ENCODE assay signal across 19 cellular contexts in the genomic region with DNA sequence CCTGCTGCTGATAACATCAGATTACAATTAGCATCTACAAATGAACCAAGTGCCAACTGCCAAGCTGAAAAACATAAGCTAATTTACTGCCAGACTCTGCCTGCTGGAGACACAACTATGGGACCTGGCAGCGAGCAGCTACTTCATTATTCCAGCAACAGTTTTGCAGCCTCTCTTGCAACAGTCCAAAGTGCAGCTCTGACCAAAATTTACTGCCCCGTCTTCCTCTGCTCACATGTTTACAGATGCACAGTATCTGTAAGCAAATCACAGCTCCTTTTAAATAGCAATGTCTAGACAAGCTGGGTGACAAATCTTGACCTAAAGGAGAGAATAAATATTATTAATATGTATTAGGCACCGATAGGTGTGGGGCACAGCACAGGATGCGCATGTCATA.
DNase-seq lines count a peak whose midpoint lies in the region; ATAC-seq, FAIRE-seq and TF ChIP-seq lines count a peak whose summit lies in the region.
"Had no signal": no experiment of that assay in that cellular context is flagged by ENCODE, and none has a peak within 500 bp of the region (broad histone marks: within the 10 kb centered on the region; RNA-seq: fewer than 3 reads in every experiment).

No MANE protein-coding gene starts in this region.

- no peak overlapping the region for H3K4me3 ChIP-seq in AG10803 (ENCODE audit: low read length)
- H3K4me3 ChIP-seq in SK-N-MC, result no peak overlapping the region
- H3K4me3 ChIP-seq in HepG2 (replicated peaks in 1 of 3; ENCODE audit: insufficient read depth in 1 of 3, low read depth in 2 of 3, low read length in 3 of 3), result no peak overlapping the region
- no peak overlapping the region for H3K4me3 ChIP-seq in right cardiac atrium (ENCODE audit: low read length)
- H3K4me3 ChIP-seq: A549 had no signal

- no peaks in the 10 kb centered on the region for H3K79me2 ChIP-seq in HepG2 (ENCODE audit: insufficient read depth, low read length)

- H3K27me3 ChIP-seq in HepG2 (ENCODE audit: control insufficient read depth in 1 of 2, insufficient read depth in 2 of 2, low read length in 2 of 2), result no peaks in the 10 kb centered on the region
- H3K27me3 ChIP-seq in right cardiac atrium (ENCODE audit: control insufficient read depth, insufficient read depth), result no peaks in the 10 kb centered on the region

- WGBS in HepG2 (ENCODE audit: low lambda C conversion rate), result 45% methylated on average over 4 of the region's 4 CpGs
- 88% methylated on average over 4 of the region's 4 CpGs for WGBS in right cardiac atrium

- ATAC-seq in HepG2, result peak; percentile 86
- ATAC-seq in right cardiac atrium, result no peak
- ATAC-seq: A549 had no signal

- H3K9ac ChIP-seq in SK-N-MC (ENCODE audit: insufficient read length) (no peak overlapping the region), HepG2 (ENCODE audit: insufficient read depth, low read depth, low read length) (no peak overlapping the region)

- TF ChIP-seq POLR2A in HepG2 (IDR thresholded peaks at IDR 0.05; ENCODE audit: insufficient read depth in 1 of 2, low read depth in 2 of 2, low read length in 2 of 2), result no peak

- 0 out of 2 replicates have a peak overlapping the region, but pooled peaks have one; percentile 28 for H3K27ac ChIP-seq in SK-N-MC
- H3K27ac ChIP-seq in HepG2 (ENCODE audit: extremely low read length, insufficient read depth, low read length), result no peak overlapping the region
- no peak overlapping the region for H3K27ac ChIP-seq in right cardiac atrium (ENCODE audit: low read length)
- H3K27ac ChIP-seq: A549 had no signal

- no TSS peak for BruUV-seq in HepG2 (replicated peaks; lab: Mats Ljungman, UMichigan)

- H3K36me3 ChIP-seq in SK-N-MC (ENCODE audit: insufficient read depth, low read length) (no peaks in the 10 kb centered on the region), HepG2 (replicated peaks in 1 of 2; ENCODE audit: control insufficient read depth in 1 of 2, insufficient read depth in 2 of 2, low read length in 2 of 2) (no peaks in the 10 kb centered on the region; a peak in 1 of 5 replicates)

- H2AFZ ChIP-seq in HepG2 (ENCODE audit: low read length), result no peak overlapping the region

- CTCF ChIA-PET in HepG2 (lab: Yijun Ruan, JAX; ENCODE audit: low intra/inter-chr PET ratio, low total read pairs), result no interaction called here

- TF ChIP-seq CTCF in AG10803 (conservative IDR thresholded peaks at IDR 0.05; ENCODE audit: low read length), result no peak
- no peak for TF ChIP-seq CTCF in HepG2 (CRISPR knock-in tag; IDR thresholded peaks at IDR 0.05)

- in situ Hi-C loops in HepG2 (cut with HindIII; ENCODE audit: extremely low pct_ligation_motif_present, low pct_unique_long_range_greater_than_20kb) (no loop called here), KBM-7 (cut with MboI; ENCODE audit: low pct_unique_long_range_greater_than_20kb, low sequenced_read_pairs) (no loop called here)

- FAIRE-seq in HepG2 (lab: Jason Lieb, UNC), result no peak
- FAIRE-seq: A549, RCC 7860 had no signal

- intact Hi-C loops in HepG2 (cut with micrococcal nuclease; ENCODE audit: unreplicated experiment) (no loop called here), right cardiac atrium (cut with DNase I) (no loop called here)

- no peak for TF ChIP-seq EP300 in HepG2 (IDR thresholded peaks at IDR 0.05; ENCODE audit: low read depth in 2 of 2, low read length in 2 of 2)
- TF ChIP-seq EP300 in HepG2 (CRISPR knock-in tag; IDR thresholded peaks at IDR 0.05; ENCODE audit: borderline replicate concordance), result no peak

- H3K4me2 ChIP-seq in HepG2 (ENCODE audit: low read depth, low read length), result no peak overlapping the region
- H3K4me2 ChIP-seq: A549 had no signal

- H3K4me1 ChIP-seq in HepG2 (ENCODE audit: insufficient read depth, low read length) (peaks cover 13% of the 10 kb centered on the region), right cardiac atrium (ENCODE audit: control insufficient read depth, insufficient read depth, low read length) (no peaks in the 10 kb centered on the region)

- H3K9me3 ChIP-seq in SK-N-MC (ENCODE audit: low read depth, low read length) (no peaks in the 10 kb centered on the region), HepG2 (ENCODE audit: low read length) (no peaks in the 10 kb centered on the region), right cardiac atrium (ENCODE audit: control insufficient read depth, low read length) (no peaks in the 10 kb centered on the region)
- H3K9me3 ChIP-seq: A549 had no signal

- peak; percentile 25 for DNase-seq in AG10803 (ENCODE audit: low read depth)
- peak; percentile 56 for DNase-seq in HuH-7 (ENCODE audit: low spot score)
- DNase-seq in SK-N-MC (ENCODE audit: low read depth, low spot score), result no peak
- peak; percentile 41 for DNase-seq in HepG2 (ENCODE audit: low spot score)
- no peak for DNase-seq in central memory CD4-positive, alpha-beta T cell
- DNase-seq in right cardiac atrium, result no peak
- DNase-seq in KBM-7, result no peak
- no peak for DNase-seq in activated CD4-positive, alpha-beta T cell treated with anti-CD3 and anti-CD28 coated beads, Interleukin-2, amount 50 U/mL, for 1 hour
- DNase-seq: AML-193; CD4-positive, alpha-beta memory T cell; HCEC 1CT; IMR-90; NCI-H1417 treated with DMSO at 0.1 percent for 48 hours; NCI-H2081; NCI-H2227 treated with DMSO at 0.1 percent for 48 hours; NCI-H748 treated with DMSO at 0.1 percent for 48 hours; SHP77 had no signal

- H4K20me1 ChIP-seq in HepG2 (ENCODE audit: insufficient read depth, low read length), result no peaks in the 10 kb centered on the region; the same call in 1 of the 2 replicates

- no peak for TF ChIP-seq RAD21 in HepG2 (CRISPR knock-in tag; IDR thresholded peaks at IDR 0.05)

- POLR2A ChIA-PET in HepG2 (lab: Yijun Ruan, JAX), result no interaction called here

TF ChIP-seq in HepG2, 621 proteins besides CTCF, POLR2A, EP300 and RAD21 (continues in another document):
- TF ChIP-seq CEBPB (IDR thresholded peaks at IDR 0.05; ENCODE audit: borderline replicate concordance, low read depth, low read length) (peak; percentile 34; the same call in 1 of the 2 replicates), ZNF546 (CRISPR knock-in tag; conservative IDR thresholded peaks at IDR 0.05) (no peak), LCORL (IDR thresholded peaks at IDR 0.05) (no peak), LCORL (CRISPR knock-in tag; IDR thresholded peaks at IDR 0.05) (peak; percentile 69; the same call in 1 of the 2 replicates), FOXP1 (IDR thresholded peaks at IDR 0.05) (no peak), FOXP1 (CRISPR knock-in tag; IDR thresholded peaks at IDR 0.05) (peak; percentile 49; the same call in 1 of the 2 replicates), RXRB (CRISPR knock-in tag; IDR thresholded peaks at IDR 0.05; ENCODE audit: borderline replicate concordance) (no peak)
- TF ChIP-seq, protein P1, sequence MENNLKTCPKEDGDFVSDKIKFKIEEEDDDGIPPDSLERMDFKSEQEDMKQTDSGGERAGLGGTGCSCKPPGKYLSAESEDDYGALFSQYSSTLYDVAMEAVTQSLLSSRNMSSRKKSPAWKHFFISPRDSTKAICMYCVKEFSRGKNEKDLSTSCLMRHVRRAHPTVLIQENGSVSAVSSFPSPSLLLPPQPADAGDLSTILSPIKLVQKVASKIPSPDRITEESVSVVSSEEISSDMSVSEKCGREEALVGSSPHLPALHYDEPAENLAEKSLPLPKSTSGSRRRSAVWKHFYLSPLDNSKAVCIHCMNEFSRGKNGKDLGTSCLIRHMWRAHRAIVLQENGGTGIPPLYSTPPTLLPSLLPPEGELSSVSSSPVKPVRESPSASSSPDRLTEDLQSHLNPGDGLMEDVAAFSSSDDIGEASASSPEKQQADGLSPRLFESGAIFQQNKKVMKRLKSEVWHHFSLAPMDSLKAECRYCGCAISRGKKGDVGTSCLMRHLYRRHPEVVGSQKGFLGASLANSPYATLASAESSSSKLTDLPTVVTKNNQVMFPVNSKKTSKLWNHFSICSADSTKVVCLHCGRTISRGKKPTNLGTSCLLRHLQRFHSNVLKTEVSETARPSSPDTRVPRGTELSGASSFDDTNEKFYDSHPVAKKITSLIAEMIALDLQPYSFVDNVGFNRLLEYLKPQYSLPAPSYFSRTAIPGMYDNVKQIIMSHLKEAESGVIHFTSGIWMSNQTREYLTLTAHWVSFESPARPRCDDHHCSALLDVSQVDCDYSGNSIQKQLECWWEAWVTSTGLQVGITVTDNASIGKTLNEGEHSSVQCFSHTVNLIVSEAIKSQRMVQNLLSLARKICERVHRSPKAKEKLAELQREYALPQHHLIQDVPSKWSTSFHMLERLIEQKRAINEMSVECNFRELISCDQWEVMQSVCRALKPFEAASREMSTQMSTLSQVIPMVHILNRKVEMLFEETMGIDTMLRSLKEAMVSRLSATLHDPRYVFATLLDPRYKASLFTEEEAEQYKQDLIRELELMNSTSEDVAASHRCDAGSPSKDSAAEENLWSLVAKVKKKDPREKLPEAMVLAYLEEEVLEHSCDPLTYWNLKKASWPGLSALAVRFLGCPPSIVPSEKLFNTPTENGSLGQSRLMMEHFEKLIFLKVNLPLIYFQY (CRISPR knock-in tag; IDR thresholded peaks at IDR 0.05; ENCODE audit: borderline replicate concordance), result no peak
- TF ChIP-seq, protein P2, sequence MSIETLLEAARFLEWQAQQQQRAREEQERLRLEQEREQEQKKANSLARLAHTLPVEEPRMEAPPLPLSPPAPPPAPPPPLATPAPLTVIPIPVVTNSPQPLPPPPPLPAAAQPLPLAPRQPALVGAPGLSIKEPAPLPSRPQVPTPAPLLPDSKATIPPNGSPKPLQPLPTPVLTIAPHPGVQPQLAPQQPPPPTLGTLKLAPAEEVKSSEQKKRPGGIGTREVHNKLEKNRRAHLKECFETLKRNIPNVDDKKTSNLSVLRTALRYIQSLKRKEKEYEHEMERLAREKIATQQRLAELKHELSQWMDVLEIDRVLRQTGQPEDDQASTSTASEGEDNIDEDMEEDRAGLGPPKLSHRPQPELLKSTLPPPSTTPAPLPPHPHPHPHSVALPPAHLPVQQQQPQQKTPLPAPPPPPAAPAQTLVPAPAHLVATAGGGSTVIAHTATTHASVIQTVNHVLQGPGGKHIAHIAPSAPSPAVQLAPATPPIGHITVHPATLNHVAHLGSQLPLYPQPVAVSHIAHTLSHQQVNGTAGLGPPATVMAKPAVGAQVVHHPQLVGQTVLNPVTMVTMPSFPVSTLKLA (IDR thresholded peaks at IDR 0.05), result no peak

Comparison
In these comparisons a context has a peak if more than half of its experiments do, and no peak if none do; other contexts are left out.
1. DNase-seq: peak in AG10803 (single experiment), HuH-7 (single experiment) and HepG2 (single experiment); none in SK-N-MC (single experiment), central memory CD4-positive, alpha-beta T cell (single experiment), right cardiac atrium (0 of 3), KBM-7 (single experiment) and activated CD4-positive, alpha-beta T cell treated with anti-CD3 and anti-CD28 coated beads, Interleukin-2, amount 50 U/mL, for 1 hour (single experiment).